Comparison of ENCODE assay signal across 10 cellular contexts in genomic region chr3:187750513-187751123, GRCh38. TPM values are rescaled to one million over a fixed set of nuclear protein-coding genes. Genes with fewer than 3 reads are reported as not detected.
A peak's percentile ranks its signal among the peaks of the same experiment; 100 is the strongest.
DNase-seq lines count a peak whose midpoint lies in the region; ATAC-seq and TF ChIP-seq lines count a peak whose summit lies in the region.
"Had no signal": no experiment of that assay in that cellular context is flagged by ENCODE, and none has a peak within 500 bp of the region (broad histone marks: within the 10 kb centered on the region; RNA-seq: fewer than 3 reads in every experiment).

No MANE protein-coding gene starts in this region.

- no peaks in the 10 kb centered on the region for H3K27me3 ChIP-seq in adrenal gland

- no peaks in the 10 kb centered on the region for H3K36me3 ChIP-seq in adrenal gland (replicated peaks in 1 of 2)

- H3K36me3 Mint-ChIP-seq in stimulated activated naive B cell treated with anti-CD40 and anti-IgM and Interleukin-4, amounts not matched to agents 10 μg/mL and 1 μg/mL and 100 μg/mL, for 72 hours, result peaks cover 0 to 4% of the 10 kb centered on the region in 2 donors

- TF ChIP-seq POLR2A in adrenal gland (IDR thresholded peaks at IDR 0.05), result no peak

- no peak for TF ChIP-seq CTCF in adrenal gland (IDR thresholded peaks at IDR 0.05)

- no peaks in the 10 kb centered on the region for H3K9me3 ChIP-seq in adrenal gland (replicated peaks in 1 of 3)

- peak overlapping the region in 1 of 2 donors; percentile 31 for H3K4me3 Mint-ChIP-seq in stimulated activated naive B cell treated with anti-CD40 and anti-IgM and Interleukin-4, amounts not matched to agents 10 μg/mL and 1 μg/mL and 100 μg/mL, for 72 hours
- peak overlapping the region in 1 of 2 donors; percentile 48 for H3K4me3 Mint-ChIP-seq in stimulated activated naive CD8-positive, alpha-beta T cell treated with anti-CD3 and anti-CD28 coated beads, Interleukin-15, amount 100 ng/mL, for 72 hours
- H3K4me3 Mint-ChIP-seq: activated T-helper 17 cell treated with anti-CD3 and anti-CD28 coated beads, Interleukin-2, amount 50 U/mL, for 72 hours had no signal

- H3K27me3 Mint-ChIP-seq in stimulated activated naive B cell treated with anti-CD40 and anti-IgM and Interleukin-4, amounts not matched to agents 10 μg/mL and 1 μg/mL and 100 μg/mL, for 72 hours, result no peaks in the 10 kb centered on the region
- no peaks in the 10 kb centered on the region for H3K27me3 Mint-ChIP-seq in stimulated activated naive CD8-positive, alpha-beta T cell treated with anti-CD3 and anti-CD28 coated beads, Interleukin-15, amount 100 ng/mL, for 72 hours
- H3K27me3 Mint-ChIP-seq: activated T-helper 17 cell treated with anti-CD3 and anti-CD28 coated beads, Interleukin-2, amount 50 U/mL, for 72 hours had no signal

- H3K27ac Mint-ChIP-seq in stimulated activated naive B cell treated with anti-CD40 and anti-IgM and Interleukin-4, amounts not matched to agents 10 μg/mL and 1 μg/mL and 100 μg/mL, for 72 hours, result peak overlapping the region; percentile 11
- peak overlapping the region in 1 of 2 donors; percentile 34 for H3K27ac Mint-ChIP-seq in stimulated activated naive CD8-positive, alpha-beta T cell treated with anti-CD3 and anti-CD28 coated beads, Interleukin-15, amount 100 ng/mL, for 72 hours
- H3K27ac Mint-ChIP-seq: activated T-helper 17 cell treated with anti-CD3 and anti-CD28 coated beads, Interleukin-2, amount 50 U/mL, for 72 hours had no signal

- H3K9me3 Mint-ChIP-seq in stimulated activated naive B cell treated with anti-CD40 and anti-IgM and Interleukin-4, amounts not matched to agents 10 μg/mL and 1 μg/mL and 100 μg/mL, for 72 hours, result no peaks in the 10 kb centered on the region
- no peaks in the 10 kb centered on the region for H3K9me3 Mint-ChIP-seq in stimulated activated naive CD8-positive, alpha-beta T cell treated with anti-CD3 and anti-CD28 coated beads, Interleukin-15, amount 100 ng/mL, for 72 hours
- H3K9me3 Mint-ChIP-seq: activated T-helper 17 cell treated with anti-CD3 and anti-CD28 coated beads, Interleukin-2, amount 50 U/mL, for 72 hours had no signal

- intact Hi-C loops in adrenal gland (cut with DNase I), result no loop called here

- no peak for ATAC-seq in stimulated activated naive B cell treated with anti-CD40 and anti-IgM and Interleukin-4, amounts not matched to agents 10 μg/mL and 1 μg/mL and 100 μg/mL, for 72 hours (replicated peaks)
- no peak for ATAC-seq in HG02759 (IDR thresholded peaks at IDR 0.05; ENCODE audit: unreplicated experiment)
- no peak for ATAC-seq in stimulated activated naive CD8-positive, alpha-beta T cell treated with anti-CD3 and anti-CD28 coated beads, Interleukin-15, amount 100 ng/mL, for 72 hours
- ATAC-seq: activated T-helper 17 cell treated with anti-CD3 and anti-CD28 coated beads, Interleukin-2, amount 50 U/mL, for 72 hours had no signal

- 31 to 60% (median 57%) methylated on average over 11 of the region's 11 CpGs for WGBS in adrenal gland, 4 donors

- H3K4me1 Mint-ChIP-seq in stimulated activated naive B cell treated with anti-CD40 and anti-IgM and Interleukin-4, amounts not matched to agents 10 μg/mL and 1 μg/mL and 100 μg/mL, for 72 hours, result peaks cover 30 to 56% of the 10 kb centered on the region in 2 donors
- H3K4me1 Mint-ChIP-seq in stimulated activated naive CD8-positive, alpha-beta T cell treated with anti-CD3 and anti-CD28 coated beads, Interleukin-15, amount 100 ng/mL, for 72 hours, result peaks cover 51% of the 10 kb centered on the region

- H3K4me1 ChIP-seq in adrenal gland (replicated peaks in 1 of 2), result peaks cover 10 to 24% of the 10 kb centered on the region in 2 donors

- H3K4me3 ChIP-seq in adrenal gland, result peak overlapping the region in 1 of 4 donors; percentile 8

- peak overlapping the region in 4 of 5 donors; percentile 4 to 100 (median 46) for H3K27ac ChIP-seq in adrenal gland

- peak; percentile 34 for DNase-seq in NCI-H2029 (lab: John Stamatoyannopoulos, UW)
- DNase-seq in NCI-H2029 treated with DMSO at 0.1 percent for 48 hours (lab: John Stamatoyannopoulos, UW), result no peak
- DNase-seq in adrenal gland, result peak in 3 of 7 donors; percentile 25 to 62 (median 44)
- peak; percentile 37 for DNase-seq in kidney tubule cell (ENCODE audit: low spot score)
- no peak for DNase-seq in stimulated activated naive B cell treated with anti-CD40 and anti-IgM and Interleukin-4, amounts not matched to agents 10 μg/mL and 1 μg/mL and 100 μg/mL, for 72 hours
- DNase-seq in stimulated activated naive CD8-positive, alpha-beta T cell treated with anti-CD3 and anti-CD28 coated beads, Interleukin-15, amount 100 ng/mL, for 72 hours, result no peak
- DNase-seq in activated gamma-delta T cell (lab: John Stamatoyannopoulos, UW), result no peak

RNA-seq across cellular contexts. Expression of gene BCL6, which starts 5.3 kb away (rescaled TPM):
- total RNA-seq in adrenal gland, result 100 to 1,000 TPM in 4 of 8 donors, 10 to 100 TPM in 4; 28.7 to 131 (median 102) TPM
- 10 to 100 TPM; 34.5 to 88.3 (median 71.3) TPM for polyA plus RNA-seq in adrenal gland

RNA-seq across cellular contexts. Expression of gene RTP2, which starts 48.3 kb away (rescaled TPM):
- under 1 TPM in 1 of 8 donors, not detected in 7; 0.28 TPM for total RNA-seq in adrenal gland
- not detected for polyA plus RNA-seq in adrenal gland
- total RNA-seq: activated T-helper 17 cell treated with anti-CD3 and anti-CD28 coated beads, Interleukin-2, amount 50 U/mL, for 72 hours; pulmonary artery endothelial cell had no signal

Comparison
In these comparisons a context has a peak if more than half of its experiments do, and no peak if none do; other contexts are left out.
1. DNase-seq: peak in NCI-H2029 (single experiment) and kidney tubule cell (single experiment); none in NCI-H2029 treated with DMSO at 0.1 percent for 48 hours (single experiment), stimulated activated naive B cell treated with anti-CD40 and anti-IgM and Interleukin-4, amounts not matched to agents 10 μg/mL and 1 μg/mL and 100 μg/mL, for 72 hours (single experiment), stimulated activated naive CD8-positive, alpha-beta T cell treated with anti-CD3 and anti-CD28 coated beads, Interleukin-15, amount 100 ng/mL, for 72 hours (0 of 2) and activated gamma-delta T cell (single experiment).